Comparison of ENCODE assay signal across 30 cellular contexts in the genomic region with DNA sequence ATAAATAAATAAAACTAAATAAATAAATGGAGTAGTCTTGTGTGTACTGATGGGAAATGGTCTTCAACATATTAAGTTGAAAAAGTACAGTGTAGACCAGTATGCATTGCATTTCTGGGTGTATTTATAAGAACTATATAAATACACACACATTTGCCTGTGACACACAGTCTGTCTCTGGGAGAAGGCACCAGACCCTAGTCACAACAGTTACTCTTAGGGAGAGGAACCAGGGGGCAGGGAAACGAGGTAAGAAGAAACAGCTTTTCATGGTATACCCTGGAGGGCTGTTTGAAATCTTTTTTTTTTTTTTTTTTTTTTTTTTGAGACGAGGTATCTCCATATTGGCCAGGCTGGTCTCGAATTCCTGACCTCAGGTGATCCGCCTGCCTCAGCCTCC. TPM values are rescaled to one million over a fixed set of nuclear protein-coding genes. Genes with fewer than 3 reads are reported as not detected.
"Had no signal": no experiment of that assay in that cellular context is flagged by ENCODE, and none has a peak within 500 bp of the region (broad histone marks: within the 10 kb centered on the region; RNA-seq: fewer than 3 reads in every experiment).

No MANE protein-coding gene starts in this region.

- ATAC-seq: esophagus mucosa; gastrocnemius medialis; heart left ventricle; left lobe of liver; mucosa of descending colon; natural killer cell treated with Interleukin-12 subunit alpha and Interleukin-12 subunit beta and Interleukin-15 and Interleukin-18, amount 100 ng/mL, for 72 hours; sciatic nerve; stimulated activated naive CD8-positive, alpha-beta T cell treated with anti-CD3 and anti-CD28 coated beads, Interleukin-15, amount 100 ng/mL, for 72 hours had no signal

- H3K27me3 ChIP-seq: hepatocyte, neural progenitor cell, right atrium auricular region, suprapubic skin, transverse colon, vagina had no signal

- H3K36me3 Mint-ChIP-seq: memory B cell; naive B cell; natural killer cell treated with Interleukin-12 subunit alpha and Interleukin-12 subunit beta and Interleukin-15 and Interleukin-18, amount 100 ng/mL, for 72 hours; neural progenitor cell had no signal

- H3K9ac ChIP-seq: neural progenitor cell had no signal

- H3K36me3 ChIP-seq: gastrocnemius medialis, heart left ventricle, neural progenitor cell, prostate gland, right atrium auricular region, suprapubic skin, transverse colon, vagina had no signal

- H3K27ac ChIP-seq: epithelial cell of prostate, gastrocnemius medialis, hepatocyte, neural progenitor cell, prostate gland, right atrium auricular region, suprapubic skin, transverse colon, vagina had no signal

- H2AFZ ChIP-seq: hepatocyte, neural progenitor cell had no signal

- H3K4me1 ChIP-seq: prostate gland had no signal

- DNase-seq: effector CD8-positive, alpha-beta T cell; endodermal cell; foreskin fibroblast; gastrocnemius medialis; heart left ventricle; kidney; mucosa of descending colon; naive B cell; stimulated activated CD4-positive, alpha-beta T cell treated with anti-CD3 and anti-CD28 coated beads, Interleukin-12 subunit alpha, Interleukin-12 subunit beta, amount 100 ng/mL, for 4 hours; stimulated activated CD4-positive, alpha-beta T cell treated with anti-CD3 and anti-CD28 coated beads, Interleukin-1b, Interleukin-23, amount 100 ng/mL, for 48 hours; stimulated activated CD4-positive, alpha-beta T cell treated with anti-CD3 and anti-CD28 coated beads, Interleukin-4, amount 100 ng/mL, for 1 hour; stimulated activated CD8-positive, alpha-beta memory T cell treated with anti-CD3 and anti-CD28 coated beads, Interleukin-4, amount 100 ng/mL, for 48 hours; stimulated activated naive CD4-positive, alpha-beta T cell; stimulated activated naive CD8-positive, alpha-beta T cell treated with anti-CD3 and anti-CD28 coated beads, Interleukin-15, amount 100 ng/mL, for 72 hours; transverse colon had no signal

- H3K4me3 ChIP-seq: gastrocnemius medialis, heart left ventricle, hepatocyte, lung, mucosa of descending colon, neural progenitor cell, prostate gland, right atrium auricular region, smooth muscle cell, suprapubic skin, transverse colon, vagina had no signal

- H3K27ac Mint-ChIP-seq: dendritic cell treated with granulocyte-macrophage colony-stimulating factor and Interleukin-4, amounts not matched to agents 40 ng/mL and 50 ng/mL, for 4 days; endodermal cell; memory B cell; natural killer cell treated with Interleukin-12 subunit alpha and Interleukin-12 subunit beta and Interleukin-15 and Interleukin-18, amount 100 ng/mL, for 72 hours; neural progenitor cell; stimulated activated naive CD8-positive, alpha-beta T cell treated with anti-CD3 and anti-CD28 coated beads, Interleukin-15, amount 100 ng/mL, for 72 hours had no signal

- H3K27me3 Mint-ChIP-seq: naive B cell; natural killer cell treated with Interleukin-12 subunit alpha and Interleukin-12 subunit beta and Interleukin-15 and Interleukin-18, amount 100 ng/mL, for 72 hours; stimulated activated naive CD8-positive, alpha-beta T cell treated with anti-CD3 and anti-CD28 coated beads, Interleukin-15, amount 100 ng/mL, for 72 hours had no signal

- H3K4me3 Mint-ChIP-seq: dendritic cell treated with granulocyte-macrophage colony-stimulating factor and Interleukin-4, amounts not matched to agents 40 ng/mL and 50 ng/mL, for 4 days; endodermal cell; memory B cell; naive B cell; natural killer cell treated with Interleukin-12 subunit alpha and Interleukin-12 subunit beta and Interleukin-15 and Interleukin-18, amount 100 ng/mL, for 72 hours; neural progenitor cell; stimulated activated naive CD8-positive, alpha-beta T cell treated with anti-CD3 and anti-CD28 coated beads, Interleukin-15, amount 100 ng/mL, for 72 hours had no signal

- H3K9me3 ChIP-seq: gastrocnemius medialis, heart left ventricle, mucosa of descending colon, prostate gland, right atrium auricular region, suprapubic skin, transverse colon, vagina had no signal

- H3K4me2 ChIP-seq: hepatocyte, neural progenitor cell, smooth muscle cell had no signal

- H3K9me3 Mint-ChIP-seq: dendritic cell treated with granulocyte-macrophage colony-stimulating factor and Interleukin-4, amounts not matched to agents 40 ng/mL and 50 ng/mL, for 4 days; endodermal cell; memory B cell; natural killer cell treated with Interleukin-12 subunit alpha and Interleukin-12 subunit beta and Interleukin-15 and Interleukin-18, amount 100 ng/mL, for 72 hours; neural progenitor cell; stimulated activated naive CD8-positive, alpha-beta T cell treated with anti-CD3 and anti-CD28 coated beads, Interleukin-15, amount 100 ng/mL, for 72 hours had no signal

RNA-seq across cellular contexts. Expression of gene ICAM4, which starts 52.8 kb away (rescaled TPM):
- total RNA-seq: esophagus mucosa, gastrocnemius medialis, sciatic nerve, suprapubic skin, vagina had no signal
